Comparison of ENCODE assay signal across 1 cellular context in genomic region chr20:32483351-32484220, GRCh38.
A peak's percentile ranks its signal among the peaks of the same experiment; 100 is the strongest.
TF ChIP-seq lines count a peak whose summit lies in the region.

No MANE protein-coding gene starts in this region.

TF ChIP-seq in HepG2, 621 proteins besides CTCF, POLR2A, EP300 and RAD21 (continued from another document and continues in another):
- TF ChIP-seq ZNF691 (CRISPR knock-in tag; IDR thresholded peaks at IDR 0.05; ENCODE audit: borderline replicate concordance, low read depth) = peak; percentile 77; the same call in 1 of the 2 replicates
- TF ChIP-seq SIX4 (CRISPR knock-in tag; IDR thresholded peaks at IDR 0.05) = 0 out of 2 replicates have a peak, but pooled peaks have one; percentile 28
- no peak; the same call in 1 of the 2 replicates for TF ChIP-seq RXRB (CRISPR knock-in tag; IDR thresholded peaks at IDR 0.05; ENCODE audit: borderline replicate concordance)
- no peak for TF ChIP-seq BCL3 (CRISPR knock-in tag; IDR thresholded peaks at IDR 0.05)
- TF ChIP-seq CREB1 (IDR thresholded peaks at IDR 0.05) = no peak; the same call in 1 of the 2 replicates
- TF ChIP-seq CREB1 (CRISPR knock-in tag; IDR thresholded peaks at IDR 0.05) = no peak
- TF ChIP-seq ZNF644 (CRISPR knock-in tag; IDR thresholded peaks at IDR 0.05; ENCODE audit: low read depth) = no peak
- no peak for TF ChIP-seq MAFG (CRISPR knock-in tag; IDR thresholded peaks at IDR 0.05)
- no peak for TF ChIP-seq ARNTL (CRISPR knock-in tag; IDR thresholded peaks at IDR 0.05)
- TF ChIP-seq CENPBD1 (CRISPR knock-in tag; IDR thresholded peaks at IDR 0.05; ENCODE audit: borderline replicate concordance, low read depth) = no peak
- TF ChIP-seq SMAD3 (CRISPR knock-in tag; IDR thresholded peaks at IDR 0.05) = no peak
- TF ChIP-seq NFYC (CRISPR knock-in tag; IDR thresholded peaks at IDR 0.05) = 0 out of 2 replicates have a peak, but pooled peaks have one; percentile 18
- no peak for TF ChIP-seq SMAD1 (CRISPR knock-in tag; IDR thresholded peaks at IDR 0.05; ENCODE audit: borderline replicate concordance, low read depth)
- TF ChIP-seq HDAC1 (CRISPR knock-in tag; IDR thresholded peaks at IDR 0.05) = peak; percentile 52
- TF ChIP-seq HIVEP1 (CRISPR knock-in tag; IDR thresholded peaks at IDR 0.05) = peak; percentile 85
- no peak for TF ChIP-seq MTF2 (CRISPR knock-in tag; IDR thresholded peaks at IDR 0.05; ENCODE audit: borderline replicate concordance)
- TF ChIP-seq IRF1 (CRISPR knock-in tag; IDR thresholded peaks at IDR 0.05; ENCODE audit: low read depth) = no peak
- peak; percentile 49; the same call in 1 of the 2 replicates for TF ChIP-seq AHDC1 (CRISPR knock-in tag; IDR thresholded peaks at IDR 0.05; ENCODE audit: borderline replicate concordance)
- TF ChIP-seq DMAP1 (CRISPR knock-in tag; IDR thresholded peaks at IDR 0.05) = peak; percentile 74; the same call in 1 of the 2 replicates
- peak; percentile 67; the same call in 1 of the 2 replicates for TF ChIP-seq TFDP1 (CRISPR knock-in tag; IDR thresholded peaks at IDR 0.05; ENCODE audit: borderline replicate concordance)
- TF ChIP-seq TRAFD1 (CRISPR knock-in tag; IDR thresholded peaks at IDR 0.05; ENCODE audit: borderline replicate concordance) = no peak
- no peak for TF ChIP-seq ZNF564 (CRISPR knock-in tag; IDR thresholded peaks at IDR 0.05)
- TF ChIP-seq GMEB2 (CRISPR knock-in tag; IDR thresholded peaks at IDR 0.05; ENCODE audit: low read depth) = no peak
- no peak for TF ChIP-seq SP1 (IDR thresholded peaks at IDR 0.05)
- TF ChIP-seq SP1 (CRISPR knock-in tag; IDR thresholded peaks at IDR 0.05) = peak; percentile 32; the same call in 1 of the 2 replicates
- TF ChIP-seq SRSF1 (optimal IDR thresholded peaks at IDR 0.05; ENCODE audit: low read depth, low read length) = peak; percentile 55
- peak; percentile 46; the same call in 1 of the 2 replicates for TF ChIP-seq ZNF784 (CRISPR knock-in tag; IDR thresholded peaks at IDR 0.05; ENCODE audit: borderline replicate concordance)
- TF ChIP-seq ZNF441 (CRISPR knock-in tag; IDR thresholded peaks at IDR 0.05; ENCODE audit: borderline replicate concordance) = 0 out of 2 replicates have a peak, but pooled peaks have one; percentile 14
- TF ChIP-seq ZEB1 (IDR thresholded peaks at IDR 0.05; ENCODE audit: insufficient replicate concordance, low read depth) = peak; percentile 34
- peak; percentile 50; the same call in 1 of the 2 replicates for TF ChIP-seq CREBL2 (CRISPR knock-in tag; IDR thresholded peaks at IDR 0.05; ENCODE audit: borderline replicate concordance)
- TF ChIP-seq ETV5 (CRISPR knock-in tag; IDR thresholded peaks at IDR 0.05; ENCODE audit: borderline replicate concordance) = peak; percentile 46; the same call in 1 of the 2 replicates
- TF ChIP-seq ZNF547 (CRISPR knock-in tag; IDR thresholded peaks at IDR 0.05) = no peak; the same call in 1 of the 2 replicates
- TF ChIP-seq ZNF281 (CRISPR knock-in tag; IDR thresholded peaks at IDR 0.05; ENCODE audit: borderline replicate concordance) = peak; percentile 75; the same call in 1 of the 2 replicates
- TF ChIP-seq NCOA2 (CRISPR knock-in tag; IDR thresholded peaks at IDR 0.05) = peak; percentile 58
- no peak for TF ChIP-seq GRHL1 (CRISPR knock-in tag; conservative IDR thresholded peaks at IDR 0.05)
- no peak for TF ChIP-seq NONO (IDR thresholded peaks at IDR 0.05)
- TF ChIP-seq NONO (CRISPR knock-in tag; conservative IDR thresholded peaks at IDR 0.05) = no peak
- TF ChIP-seq E2F5 (CRISPR knock-in tag; conservative IDR thresholded peaks at IDR 0.05) = no peak; the same call in 1 of the 2 replicates
